Comparison of ENCODE assay signal across 8 cellular contexts in the genomic region with DNA sequence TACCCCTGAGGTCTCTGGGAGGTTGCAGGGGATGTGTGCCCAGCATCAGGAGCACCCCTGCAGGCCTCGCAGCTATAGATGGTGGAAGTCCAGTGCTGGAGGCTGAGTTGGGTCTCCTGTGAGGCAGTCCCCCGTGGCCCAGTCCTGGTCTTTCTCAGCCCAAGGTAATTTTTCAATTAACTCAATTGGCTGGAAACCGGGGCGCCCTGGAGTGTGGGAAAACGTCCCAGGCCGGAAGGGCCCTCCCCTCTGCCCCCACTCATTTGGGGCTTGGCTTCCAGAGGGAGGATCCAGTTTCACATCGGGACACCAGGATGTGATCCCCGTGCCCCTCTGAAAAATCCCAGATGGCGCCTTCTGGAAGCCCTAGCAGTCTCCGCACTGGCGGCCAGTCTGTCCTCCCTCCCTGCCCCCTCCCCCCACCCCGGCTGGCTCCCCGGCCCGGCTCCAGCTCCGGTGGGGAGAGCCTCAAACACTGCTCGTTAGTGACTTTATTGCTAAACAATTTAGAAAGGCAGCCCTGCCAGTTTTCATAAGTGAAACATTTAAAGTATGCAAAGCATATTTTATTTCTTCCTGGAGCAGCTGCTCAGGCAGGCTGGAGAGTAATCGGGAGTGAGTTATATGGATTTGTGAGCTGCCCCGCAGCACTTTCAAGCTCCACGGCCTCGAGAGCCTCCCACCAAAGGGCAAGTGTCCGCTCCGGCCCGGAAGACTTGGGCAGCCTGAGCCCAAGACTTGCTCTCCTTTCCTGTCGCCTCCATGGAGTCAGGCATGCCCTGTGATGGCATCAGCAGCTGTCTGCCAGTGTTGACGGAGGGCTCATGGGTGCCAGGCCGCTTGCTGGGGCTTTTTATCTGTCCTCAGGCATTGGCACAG.
DNase-seq lines count a peak whose midpoint lies in the region; ATAC-seq, FAIRE-seq and TF ChIP-seq lines count a peak whose summit lies in the region.

No MANE protein-coding gene starts in this region.

- peaks cover 79% of the 10 kb centered on the region for H3K4me1 Mint-ChIP-seq in HFFc6 (ENCODE audit: low read depth)

- no peaks in the 10 kb centered on the region for H3K9me3 ChIP-seq in kidney (ENCODE audit: control insufficient read depth in 1 of 2, low read length in 2 of 2)
- no peaks in the 10 kb centered on the region for H3K9me3 ChIP-seq in spleen

- ATAC-seq in GM21367 (IDR thresholded peaks at IDR 0.05; ENCODE audit: unreplicated experiment) (no peak), HG03108 (IDR thresholded peaks at IDR 0.05; ENCODE audit: unreplicated experiment) (no peak), GM18909 (IDR thresholded peaks at IDR 0.05; ENCODE audit: poor library complexity, unreplicated experiment) (no peak), GM19395 (IDR thresholded peaks at IDR 0.05; ENCODE audit: unreplicated experiment) (no peak)

- H3K4me1 ChIP-seq in kidney (ENCODE audit: control insufficient read depth in 1 of 2, insufficient read depth in 1 of 2, low read depth in 1 of 2, low read length in 2 of 2) (peaks cover 65 to 66% of the 10 kb centered on the region in 2 donors), spleen (peaks cover 12 to 98% (median 68%) of the 10 kb centered on the region in 6 donors)

- peak overlapping the region; percentile 97 for H3K27ac Mint-ChIP-seq in HFFc6

- intact Hi-C loops in kidney (cut with DNase I), result no loop called here
- intact Hi-C loops in spleen (cut with DNase I; ENCODE audit: low total_unique reads), result no loop called here

- peak; percentile 92 for DNase-seq in HFFc6
- DNase-seq in caudate nucleus (lab: John Stamatoyannopoulos, UW), result peak in 48 of 61 donors; percentile 17 to 80 (median 41)
- peak; percentile 90 for DNase-seq in kidney
- no peak for DNase-seq in spleen

- no peaks in the 10 kb centered on the region for H3K27me3 ChIP-seq in spleen (replicated peaks in 1 of 7)

- H3K36me3 Mint-ChIP-seq in HFFc6 (ENCODE audit: low read depth), result no peaks in the 10 kb centered on the region; the same call in 1 of the 2 replicates

- FAIRE-seq in kidney (lab: Jason Lieb, UNC), result no peak

- H3K4me3 ChIP-seq in kidney (ENCODE audit: low read length in 2 of 2) (peak overlapping the region in 1 of 2 donors; percentile 17), spleen (peak overlapping the region in 1 of 8 donors; percentile 7)

- no peaks in the 10 kb centered on the region for H3K9me3 Mint-ChIP-seq in HFFc6

- peaks cover 2% of the 10 kb centered on the region for H3K27me3 Mint-ChIP-seq in HFFc6 (ENCODE audit: insufficient read depth)

- 50 to 71% (median 59%) methylated on average over 25 to 26 of the region's 26 CpGs for WGBS in spleen, 5 donors

- no peaks in the 10 kb centered on the region for H3K36me3 ChIP-seq in kidney (ENCODE audit: control insufficient read depth in 1 of 2, insufficient read depth in 2 of 2, low read length in 2 of 2)
- peaks cover 0 to 4% (median 0%) of the 10 kb centered on the region in 6 donors for H3K36me3 ChIP-seq in spleen

- H3K27ac ChIP-seq in caudate nucleus (ENCODE audit: low read depth, low read length) (peak overlapping the region; percentile 95), kidney (ENCODE audit: low read depth in 2 of 2, low read length in 2 of 2) (peak overlapping the region; percentile 84 to 92), spleen (peak overlapping the region; percentile 61 to 89 (median 81))

- peak overlapping the region; percentile 87 for H3K4me3 Mint-ChIP-seq in HFFc6

- peak overlapping the region; percentile 4 to 72 for H3K9ac ChIP-seq in kidney (ENCODE audit: low read length in 2 of 2)

- TF ChIP-seq POLR2A in spleen (IDR thresholded peaks at IDR 0.05), result no peak

- TF ChIP-seq CTCF in HFFc6 (IDR thresholded peaks at IDR 0.05) (no peak), kidney (IDR thresholded peaks at IDR 0.05; ENCODE audit: borderline replicate concordance, extremely low read depth, insufficient read depth) (no peak), spleen (IDR thresholded peaks at IDR 0.05 in 8 of 11, conservative IDR thresholded peaks at IDR 0.05 in 3 of 11) (no peak)
